In the genomic region with DNA sequence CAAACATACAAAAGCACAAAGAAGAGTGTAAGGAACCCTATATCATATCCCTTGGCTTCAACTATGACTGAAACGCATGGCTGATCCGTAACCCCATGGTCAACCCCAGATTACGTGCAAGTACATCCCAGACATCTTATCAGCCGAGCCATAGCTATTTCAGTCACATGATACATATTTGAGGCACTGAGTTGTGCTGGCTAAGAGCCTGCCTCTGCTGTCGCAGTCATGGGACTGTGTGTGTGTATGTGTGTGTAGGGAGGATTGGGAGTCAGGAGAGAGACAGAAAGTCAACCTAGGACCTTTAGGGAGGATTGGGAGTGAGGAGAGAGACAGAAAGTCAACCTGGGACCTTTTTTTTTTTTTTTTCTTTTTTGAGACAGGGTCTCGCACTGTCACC, we compare ENCODE assay signal across 1 cellular context.
TF ChIP-seq lines count a peak whose summit lies in the region.

No MANE protein-coding gene starts in this region.

TF ChIP-seq in K562, 482 proteins besides CTCF, POLR2A, EP300 and RAD21 (continued from another document and continues in another):
- TF ChIP-seq, protein P1, sequence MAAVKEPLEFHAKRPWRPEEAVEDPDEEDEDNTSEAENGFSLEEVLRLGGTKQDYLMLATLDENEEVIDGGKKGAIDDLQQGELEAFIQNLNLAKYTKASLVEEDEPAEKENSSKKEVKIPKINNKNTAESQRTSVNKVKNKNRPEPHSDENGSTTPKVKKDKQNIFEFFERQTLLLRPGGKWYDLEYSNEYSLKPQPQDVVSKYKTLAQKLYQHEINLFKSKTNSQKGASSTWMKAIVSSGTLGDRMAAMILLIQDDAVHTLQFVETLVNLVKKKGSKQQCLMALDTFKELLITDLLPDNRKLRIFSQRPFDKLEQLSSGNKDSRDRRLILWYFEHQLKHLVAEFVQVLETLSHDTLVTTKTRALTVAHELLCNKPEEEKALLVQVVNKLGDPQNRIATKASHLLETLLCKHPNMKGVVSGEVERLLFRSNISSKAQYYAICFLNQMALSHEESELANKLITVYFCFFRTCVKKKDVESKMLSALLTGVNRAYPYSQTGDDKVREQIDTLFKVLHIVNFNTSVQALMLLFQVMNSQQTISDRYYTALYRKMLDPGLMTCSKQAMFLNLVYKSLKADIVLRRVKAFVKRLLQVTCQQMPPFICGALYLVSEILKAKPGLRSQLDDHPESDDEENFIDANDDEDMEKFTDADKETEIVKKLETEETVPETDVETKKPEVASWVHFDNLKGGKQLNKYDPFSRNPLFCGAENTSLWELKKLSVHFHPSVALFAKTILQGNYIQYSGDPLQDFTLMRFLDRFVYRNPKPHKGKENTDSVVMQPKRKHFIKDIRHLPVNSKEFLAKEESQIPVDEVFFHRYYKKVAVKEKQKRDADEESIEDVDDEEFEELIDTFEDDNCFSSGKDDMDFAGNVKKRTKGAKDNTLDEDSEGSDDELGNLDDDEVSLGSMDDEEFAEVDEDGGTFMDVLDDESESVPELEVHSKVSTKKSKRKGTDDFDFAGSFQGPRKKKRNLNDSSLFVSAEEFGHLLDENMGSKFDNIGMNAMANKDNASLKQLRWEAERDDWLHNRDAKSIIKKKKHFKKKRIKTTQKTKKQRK (IDR thresholded peaks at IDR 0.05; ENCODE audit: borderline replicate concordance, low read depth, low read length) = no peak
- TF ChIP-seq, protein P2, sequence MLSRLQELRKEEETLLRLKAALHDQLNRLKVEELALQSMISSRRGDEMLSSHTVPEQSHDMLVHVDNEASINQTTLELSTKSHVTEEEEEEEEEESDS (CRISPR knock-in tag; IDR thresholded peaks at IDR 0.05) = no peak
- TF ChIP-seq MYBL2 (IDR thresholded peaks at IDR 0.05; ENCODE audit: low read depth) = no peak
- no peak for TF ChIP-seq MYBL2 (CRISPR knock-in tag; IDR thresholded peaks at IDR 0.05; ENCODE audit: borderline replicate concordance)
- 0 out of 2 replicates have a peak, but pooled peaks have one; percentile 48 for TF ChIP-seq CREB1 (IDR thresholded peaks at IDR 0.05)
- TF ChIP-seq CREB1 (CRISPR knock-in tag; IDR thresholded peaks at IDR 0.05) = no peak
- TF ChIP-seq ZNF408 (CRISPR knock-in tag; IDR thresholded peaks at IDR 0.05; ENCODE audit: low read depth) = no peak
- no peak for TF ChIP-seq ZNF324 (CRISPR knock-in tag; IDR thresholded peaks at IDR 0.05)
- peak; percentile 72 for TF ChIP-seq NFIC (IDR thresholded peaks at IDR 0.05)
- no peak for TF ChIP-seq RBM17 (IDR thresholded peaks at IDR 0.05; ENCODE audit: borderline replicate concordance, low read depth, low read length)
- peak; percentile 88 for TF ChIP-seq CBFA2T3 (IDR thresholded peaks at IDR 0.05)
- peak; percentile 56; the same call in 1 of the 2 replicates for TF ChIP-seq MECOM (CRISPR knock-in tag; IDR thresholded peaks at IDR 0.05)
- TF ChIP-seq MYNN (IDR thresholded peaks at IDR 0.05) = 0 out of 2 replicates have a peak, but pooled peaks have one; percentile 24
- no peak for TF ChIP-seq MYNN (CRISPR knock-in tag; IDR thresholded peaks at IDR 0.05)
- TF ChIP-seq SMARCA4 (IDR thresholded peaks at IDR 0.05) = peak; percentile 83
- peak; percentile 52; the same call in 1 of the 2 replicates for TF ChIP-seq LARP7 (IDR thresholded peaks at IDR 0.05)
- no peak for TF ChIP-seq RBM14 (IDR thresholded peaks at IDR 0.05; ENCODE audit: borderline replicate concordance, insufficient read depth, low read depth, low read length)
- peak; percentile 67; the same call in 1 of the 2 replicates for TF ChIP-seq SMARCE1 (IDR thresholded peaks at IDR 0.05)
- TF ChIP-seq, protein P3, sequence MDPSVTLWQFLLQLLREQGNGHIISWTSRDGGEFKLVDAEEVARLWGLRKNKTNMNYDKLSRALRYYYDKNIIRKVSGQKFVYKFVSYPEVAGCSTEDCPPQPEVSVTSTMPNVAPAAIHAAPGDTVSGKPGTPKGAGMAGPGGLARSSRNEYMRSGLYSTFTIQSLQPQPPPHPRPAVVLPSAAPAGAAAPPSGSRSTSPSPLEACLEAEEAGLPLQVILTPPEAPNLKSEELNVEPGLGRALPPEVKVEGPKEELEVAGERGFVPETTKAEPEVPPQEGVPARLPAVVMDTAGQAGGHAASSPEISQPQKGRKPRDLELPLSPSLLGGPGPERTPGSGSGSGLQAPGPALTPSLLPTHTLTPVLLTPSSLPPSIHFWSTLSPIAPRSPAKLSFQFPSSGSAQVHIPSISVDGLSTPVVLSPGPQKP (CRISPR knock-in tag; IDR thresholded peaks at IDR 0.05) = no peak
- TF ChIP-seq, protein P4, sequence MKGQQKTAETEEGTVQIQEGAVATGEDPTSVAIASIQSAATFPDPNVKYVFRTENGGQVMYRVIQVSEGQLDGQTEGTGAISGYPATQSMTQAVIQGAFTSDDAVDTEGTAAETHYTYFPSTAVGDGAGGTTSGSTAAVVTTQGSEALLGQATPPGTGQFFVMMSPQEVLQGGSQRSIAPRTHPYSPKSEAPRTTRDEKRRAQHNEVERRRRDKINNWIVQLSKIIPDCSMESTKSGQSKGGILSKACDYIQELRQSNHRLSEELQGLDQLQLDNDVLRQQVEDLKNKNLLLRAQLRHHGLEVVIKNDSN (CRISPR knock-in tag; IDR thresholded peaks at IDR 0.05) = peak; percentile 84
- TF ChIP-seq GTF2E2 (tag; IDR thresholded peaks at IDR 0.05) = peak; percentile 42; the same call in 1 of the 2 replicates
- TF ChIP-seq KLF13 (tag; IDR thresholded peaks at IDR 0.05; ENCODE audit: borderline replicate concordance, low read depth) = no peak
- TF ChIP-seq BHLHE40 (IDR thresholded peaks at IDR 0.05; ENCODE audit: low read length) = peak; percentile 91
- peak; percentile 87 for TF ChIP-seq CREM (IDR thresholded peaks at IDR 0.05; ENCODE audit: low read depth)
- TF ChIP-seq, protein P5, sequence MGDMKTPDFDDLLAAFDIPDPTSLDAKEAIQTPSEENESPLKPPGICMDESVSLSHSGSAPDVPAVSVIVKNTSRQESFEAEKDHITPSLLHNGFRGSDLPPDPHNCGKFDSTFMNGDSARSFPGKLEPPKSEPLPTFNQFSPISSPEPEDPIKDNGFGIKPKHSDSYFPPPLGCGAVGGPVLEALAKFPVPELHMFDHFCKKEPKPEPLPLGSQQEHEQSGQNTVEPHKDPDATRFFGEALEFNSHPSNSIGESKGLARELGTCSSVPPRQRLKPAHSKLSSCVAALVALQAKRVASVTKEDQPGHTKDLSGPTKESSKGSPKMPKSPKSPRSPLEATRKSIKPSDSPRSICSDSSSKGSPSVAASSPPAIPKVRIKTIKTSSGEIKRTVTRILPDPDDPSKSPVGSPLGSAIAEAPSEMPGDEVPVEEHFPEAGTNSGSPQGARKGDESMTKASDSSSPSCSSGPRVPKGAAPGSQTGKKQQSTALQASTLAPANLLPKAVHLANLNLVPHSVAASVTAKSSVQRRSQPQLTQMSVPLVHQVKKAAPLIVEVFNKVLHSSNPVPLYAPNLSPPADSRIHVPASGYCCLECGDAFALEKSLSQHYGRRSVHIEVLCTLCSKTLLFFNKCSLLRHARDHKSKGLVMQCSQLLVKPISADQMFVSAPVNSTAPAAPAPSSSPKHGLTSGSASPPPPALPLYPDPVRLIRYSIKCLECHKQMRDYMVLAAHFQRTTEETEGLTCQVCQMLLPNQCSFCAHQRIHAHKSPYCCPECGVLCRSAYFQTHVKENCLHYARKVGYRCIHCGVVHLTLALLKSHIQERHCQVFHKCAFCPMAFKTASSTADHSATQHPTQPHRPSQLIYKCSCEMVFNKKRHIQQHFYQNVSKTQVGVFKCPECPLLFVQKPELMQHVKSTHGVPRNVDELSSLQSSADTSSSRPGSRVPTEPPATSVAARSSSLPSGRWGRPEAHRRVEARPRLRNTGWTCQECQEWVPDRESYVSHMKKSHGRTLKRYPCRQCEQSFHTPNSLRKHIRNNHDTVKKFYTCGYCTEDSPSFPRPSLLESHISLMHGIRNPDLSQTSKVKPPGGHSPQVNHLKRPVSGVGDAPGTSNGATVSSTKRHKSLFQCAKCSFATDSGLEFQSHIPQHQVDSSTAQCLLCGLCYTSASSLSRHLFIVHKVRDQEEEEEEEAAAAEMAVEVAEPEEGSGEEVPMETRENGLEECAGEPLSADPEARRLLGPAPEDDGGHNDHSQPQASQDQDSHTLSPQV (IDR thresholded peaks at IDR 0.05) = peak; percentile 97
- peak; percentile 63; the same call in 1 of the 2 replicates for TF ChIP-seq ZKSCAN8 (CRISPR knock-in tag; IDR thresholded peaks at IDR 0.05)
- no peak for TF ChIP-seq ZNF197 (CRISPR knock-in tag; IDR thresholded peaks at IDR 0.05; ENCODE audit: low read depth)
- no peak for TF ChIP-seq KAT2B (IDR thresholded peaks at IDR 0.05; ENCODE audit: low read depth, low read length)
- no peak for TF ChIP-seq POU5F1 (IDR thresholded peaks at IDR 0.05; ENCODE audit: borderline replicate concordance, low read depth, low read length, partially characterized antibody)
- TF ChIP-seq NELFE (IDR thresholded peaks at IDR 0.05; ENCODE audit: insufficient read depth, insufficient read length) = no peak
- TF ChIP-seq, protein P6, sequence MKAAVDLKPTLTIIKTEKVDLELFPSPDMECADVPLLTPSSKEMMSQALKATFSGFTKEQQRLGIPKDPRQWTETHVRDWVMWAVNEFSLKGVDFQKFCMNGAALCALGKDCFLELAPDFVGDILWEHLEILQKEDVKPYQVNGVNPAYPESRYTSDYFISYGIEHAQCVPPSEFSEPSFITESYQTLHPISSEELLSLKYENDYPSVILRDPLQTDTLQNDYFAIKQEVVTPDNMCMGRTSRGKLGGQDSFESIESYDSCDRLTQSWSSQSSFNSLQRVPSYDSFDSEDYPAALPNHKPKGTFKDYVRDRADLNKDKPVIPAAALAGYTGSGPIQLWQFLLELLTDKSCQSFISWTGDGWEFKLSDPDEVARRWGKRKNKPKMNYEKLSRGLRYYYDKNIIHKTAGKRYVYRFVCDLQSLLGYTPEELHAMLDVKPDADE (conservative IDR thresholded peaks at IDR 0.05; ENCODE audit: control insufficient read depth, low read depth, low read length) = no peak
- no peak for TF ChIP-seq NCOA6 (IDR thresholded peaks at IDR 0.05)
- peak; percentile 56; the same call in 1 of the 2 replicates for TF ChIP-seq OTX1 (CRISPR knock-in tag; IDR thresholded peaks at IDR 0.05)
- TF ChIP-seq ZBTB2 (IDR thresholded peaks at IDR 0.05) = peak; percentile 67; the same call in 1 of the 2 replicates
- peak; percentile 85 for TF ChIP-seq ARID1B (IDR thresholded peaks at IDR 0.05)
- no peak for TF ChIP-seq SRSF1 (IDR thresholded peaks at IDR 0.05; ENCODE audit: low read depth, low read length)
- peak; percentile 37; the same call in 1 of the 2 replicates for TF ChIP-seq MAX (CRISPR knock-in tag; IDR thresholded peaks at IDR 0.05)
- TF ChIP-seq FOSL1 (tag; conservative IDR thresholded peaks at IDR 0.05) = peak; percentile 67
- TF ChIP-seq, protein P7, sequence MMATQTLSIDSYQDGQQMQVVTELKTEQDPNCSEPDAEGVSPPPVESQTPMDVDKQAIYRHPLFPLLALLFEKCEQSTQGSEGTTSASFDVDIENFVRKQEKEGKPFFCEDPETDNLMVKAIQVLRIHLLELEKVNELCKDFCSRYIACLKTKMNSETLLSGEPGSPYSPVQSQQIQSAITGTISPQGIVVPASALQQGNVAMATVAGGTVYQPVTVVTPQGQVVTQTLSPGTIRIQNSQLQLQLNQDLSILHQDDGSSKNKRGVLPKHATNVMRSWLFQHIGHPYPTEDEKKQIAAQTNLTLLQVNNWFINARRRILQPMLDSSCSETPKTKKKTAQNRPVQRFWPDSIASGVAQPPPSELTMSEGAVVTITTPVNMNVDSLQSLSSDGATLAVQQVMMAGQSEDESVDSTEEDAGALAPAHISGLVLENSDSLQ (IDR thresholded peaks at IDR 0.05) = peak; percentile 55
- peak; percentile 93 for TF ChIP-seq SMAD4 (CRISPR knock-in tag; conservative IDR thresholded peaks at IDR 0.05)
- TF ChIP-seq ZBTB33 (CRISPR knock-in tag; IDR thresholded peaks at IDR 0.05) = no peak
- TF ChIP-seq TEAD4 (IDR thresholded peaks at IDR 0.05; ENCODE audit: low read length) = peak; percentile 69
- no peak for TF ChIP-seq TEAD4 (CRISPR knock-in tag; IDR thresholded peaks at IDR 0.05; ENCODE audit: borderline replicate concordance)
- no peak for TF ChIP-seq NCOA2 (IDR thresholded peaks at IDR 0.05; ENCODE audit: partially characterized antibody in 2 of 2)
- TF ChIP-seq GABPA (tag; conservative IDR thresholded peaks at IDR 0.05; ENCODE audit: low read depth) = 0 out of 2 replicates have a peak, but pooled peaks have one; percentile 12
